ENCODE assay signal across 9 cellular contexts in genomic region chr1:246699095-246699735, GRCh38.
DNase-seq lines count a peak whose midpoint lies in the region; ATAC-seq and FAIRE-seq lines count a peak whose summit lies in the region.
"Had no signal": no experiment of that assay in that cellular context is flagged by ENCODE, and none has a peak within 500 bp of the region (broad histone marks: within the 10 kb centered on the region; RNA-seq: fewer than 3 reads in every experiment).

No MANE protein-coding gene starts in this region.

- H3K36me3 ChIP-seq in endocrine pancreas (ENCODE audit: control insufficient read depth, insufficient read depth, low read length) (no peaks in the 10 kb centered on the region), mucosa of rectum (ENCODE audit: control insufficient read depth in 2 of 2, insufficient read depth in 2 of 2, low read length in 2 of 2) (no peaks in the 10 kb centered on the region)

- H3K9ac ChIP-seq in endocrine pancreas (ENCODE audit: control insufficient read depth, insufficient read depth, low read length) (no peak overlapping the region), mucosa of rectum (ENCODE audit: low read depth in 1 of 2, low read length in 2 of 2) (peak overlapping the region; percentile 38 to 71)

- no peaks in the 10 kb centered on the region for H3K9me3 ChIP-seq in endocrine pancreas (ENCODE audit: control insufficient read depth, low read length)
- peaks cover 0 to 3% of the 10 kb centered on the region in 2 donors for H3K9me3 ChIP-seq in mucosa of rectum (ENCODE audit: control insufficient read depth in 2 of 2, low read length in 2 of 2)

- H3K27me3 ChIP-seq in endocrine pancreas (ENCODE audit: control insufficient read depth, insufficient read depth, low read length) (no peaks in the 10 kb centered on the region), mucosa of rectum (ENCODE audit: control insufficient read depth in 2 of 2, insufficient read depth in 2 of 2, low read length in 2 of 2) (no peaks in the 10 kb centered on the region)

- peak; percentile 72 for FAIRE-seq in HTR-8/SVneo (lab: Jason Lieb, UNC)
- FAIRE-seq: islet of Langerhans had no signal

- DNase-seq in D341Med (ENCODE audit: low spot score) = peak; percentile 90
- DNase-seq in HTR-8/SVneo (ENCODE audit: insufficient read length, low spot score) = peak; percentile 88
- peak; percentile 91 to 96 for DNase-seq in NOMO-1 (lab: John Stamatoyannopoulos, UW; ENCODE audit: unreplicated experiment in 2 of 2)
- peak; percentile 85 for DNase-seq in activated CD8-positive, alpha-beta memory T cell treated with anti-CD3 and anti-CD28 coated beads for 24 hours
- peak; percentile 53 to 75 for DNase-seq in stimulated activated CD8-positive, alpha-beta memory T cell treated with anti-CD3 and anti-CD28 coated beads, Interleukin-2, amount 100 ng/mL, for 48 hours (ENCODE audit: low read depth in 2 of 2)

- H3K4me3 ChIP-seq in endocrine pancreas (ENCODE audit: control insufficient read depth, insufficient read depth, low read length) (peak overlapping the region; percentile 28), mucosa of rectum (ENCODE audit: low read length in 2 of 2) (peak overlapping the region; percentile 58 to 59)

- H3K4me1 ChIP-seq in endocrine pancreas (ENCODE audit: control insufficient read depth, insufficient read depth, low read length) (no peaks in the 10 kb centered on the region), mucosa of rectum (ENCODE audit: control insufficient read depth in 2 of 2, insufficient read depth in 2 of 2, low read length in 2 of 2) (peaks cover 13 to 23% of the 10 kb centered on the region in 2 donors)

- H3K27ac ChIP-seq in mucosa of rectum (ENCODE audit: low read depth in 2 of 2, low read length in 2 of 2) = peak overlapping the region in 1 of 2 donors; percentile 34

- ATAC-seq in GM21423 (IDR thresholded peaks at IDR 0.05; ENCODE audit: unreplicated experiment) = peak; percentile 96
